In the genomic region with DNA sequence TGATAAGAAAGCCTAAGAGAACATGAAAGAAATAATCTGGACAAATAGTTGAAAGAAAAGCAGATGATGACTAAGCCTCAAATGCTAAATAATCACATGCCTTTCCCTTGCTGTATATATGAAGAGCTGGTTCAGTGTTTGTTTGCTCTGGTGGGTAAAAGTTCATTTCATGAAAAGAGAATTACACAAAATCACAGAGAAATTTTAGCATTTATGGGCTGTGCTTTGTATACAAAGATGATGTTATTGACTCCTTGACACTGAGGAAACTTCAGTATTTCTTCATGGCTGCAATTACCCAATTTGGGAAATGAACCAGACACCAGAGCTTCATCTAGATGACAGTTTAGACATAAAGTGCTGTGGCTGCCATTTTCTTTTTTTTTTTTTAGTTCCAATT, we compare ENCODE assay signal across 21 cellular contexts.
DNase-seq lines count a peak whose midpoint lies in the region; ATAC-seq and TF ChIP-seq lines count a peak whose summit lies in the region.
"Had no signal": no experiment of that assay in that cellular context is flagged by ENCODE, and none has a peak within 500 bp of the region (broad histone marks: within the 10 kb centered on the region; RNA-seq: fewer than 3 reads in every experiment).

No MANE protein-coding gene starts in this region.

- no peak for TF ChIP-seq CTCF in MCF 10A (IDR thresholded peaks at IDR 0.05; ENCODE audit: unreplicated experiment)
- no peak for TF ChIP-seq CTCF in mammary epithelial cell (conservative IDR thresholded peaks at IDR 0.05 in 1 of 2, IDR thresholded peaks at IDR 0.05 in 1 of 2; ENCODE audit: extremely low read depth in 1 of 2, insufficient read depth in 1 of 2, low read depth in 1 of 2, low read length in 2 of 2)
- no peak for TF ChIP-seq CTCF in WTC11 (IDR thresholded peaks at IDR 0.05)
- TF ChIP-seq CTCF in fibroblast of the aortic adventitia (IDR thresholded peaks at IDR 0.05; ENCODE audit: insufficient read depth, low read length) = no peak

- H3K4me3 Mint-ChIP-seq in MCF 10A (ENCODE audit: unreplicated experiment) (no peak overlapping the region), WTC11 (no peak overlapping the region)
- H3K4me3 Mint-ChIP-seq: activated CD4-positive, alpha-beta T cell treated with anti-CD3 and anti-CD28 coated beads, Interleukin-2, amount 10 ng/mL, durations not matched to agents 24 days and 14 days; CD4-positive, CD25-positive, alpha-beta regulatory T cell; memory B cell; naive thymus-derived CD8-positive, alpha-beta T cell had no signal

- H3K27ac Mint-ChIP-seq in MCF 10A (ENCODE audit: low read depth, unreplicated experiment) = no peak overlapping the region
- H3K27ac Mint-ChIP-seq in WTC11 = no peak overlapping the region
- H3K27ac Mint-ChIP-seq: activated CD4-positive, alpha-beta T cell treated with anti-CD3 and anti-CD28 coated beads, Interleukin-2, amount 10 ng/mL, durations not matched to agents 24 days and 14 days; CD4-positive, CD25-positive, alpha-beta regulatory T cell; memory B cell; naive thymus-derived CD8-positive, alpha-beta T cell had no signal

- H3K9ac ChIP-seq in mammary epithelial cell (ENCODE audit: insufficient read depth, low read length) = no peak overlapping the region

- H3K4me2 ChIP-seq in mammary epithelial cell (ENCODE audit: insufficient read depth, low read depth, low read length) = no peak overlapping the region

- ATAC-seq in WTC11 = no peak
- ATAC-seq: naive thymus-derived CD8-positive, alpha-beta T cell had no signal

- dilution Hi-C loops in mammary epithelial cell (cut with HindIII; ENCODE audit: low sequenced_read_pairs) = no loop called here

- in situ Hi-C loops in mammary epithelial cell (cut with MboI; ENCODE audit: low sequenced_read_pairs in 2 of 2) = no loop called here

- peak; percentile 32 for DNase-seq in MCF 10A (ENCODE audit: unreplicated experiment)
- DNase-seq in mammary epithelial cell = no peak
- DNase-seq in WTC11 (ENCODE audit: low spot score) = no peak
- DNase-seq in fibroblast of the aortic adventitia (ENCODE audit: low read depth) = peak; percentile 31
- DNase-seq in SIG-M5 treated with dmso at 0.1 percent for 504 hours (lab: John Stamatoyannopoulos, UW; ENCODE audit: unreplicated experiment) = no peak
- DNase-seq in stimulated activated CD4-positive, alpha-beta T cell treated with anti-CD3 and anti-CD28 coated beads, Interleukin-1b, Interleukin-23, amount 100 ng/mL, for 48 hours = no peak
- DNase-seq in NCI-H446 (lab: John Stamatoyannopoulos, UW) = no peak
- DNase-seq in occipital lobe (lab: John Stamatoyannopoulos, UW) = no peak
- DNase-seq: ACHN; activated CD4-positive, alpha-beta T cell treated with anti-CD3 and anti-CD28 coated beads, Interleukin-2, amount 10 ng/mL, durations not matched to agents 24 days and 14 days; activated effector memory CD4-positive, alpha-beta T cell treated with anti-CD3 and anti-CD28 coated beads, Interleukin-2, amount 50 U/mL, for 16 hours; adrenal gland; CD4-positive, CD25-positive, alpha-beta regulatory T cell; DMS153; effector CD4-positive, alpha-beta T cell; hypothalamus; kidney; naive thymus-derived CD8-positive, alpha-beta T cell; NCI-H2029; NCI-H510A had no signal

- H3K36me3 Mint-ChIP-seq in MCF 10A (ENCODE audit: insufficient read depth, unreplicated experiment) (no peaks in the 10 kb centered on the region), WTC11 (peaks cover 12% of the 10 kb centered on the region)
- H3K36me3 Mint-ChIP-seq: CD4-positive, CD25-positive, alpha-beta regulatory T cell; memory B cell; naive thymus-derived CD8-positive, alpha-beta T cell had no signal

- H3K4me1 ChIP-seq in mammary epithelial cell (ENCODE audit: insufficient read depth, low read length) = no peaks in the 10 kb centered on the region
- H3K4me1 ChIP-seq: adrenal gland had no signal

- CTCF ChIA-PET in MCF 10A (lab: Yijun Ruan, JAX) = interaction anchor here (0.6 kb wide), 1 partner anchor 51 kb away, joined by 5 read pairs; no protein-coding TSS in a partner anchor
- CTCF ChIA-PET in mammary epithelial cell (lab: Charles Lee; ENCODE audit: low non-redundant PET) = no interaction called here
- CTCF ChIA-PET in WTC11 (lab: Charles Lee) = no interaction called here

- no peaks in the 10 kb centered on the region for H3K9me3 ChIP-seq in mammary epithelial cell (replicated peaks; ENCODE audit: insufficient read depth, low read length)
- H3K9me3 ChIP-seq: adrenal gland had no signal

- no peaks in the 10 kb centered on the region for H3K27me3 Mint-ChIP-seq in MCF 10A (ENCODE audit: insufficient read depth, unreplicated experiment)
- no peaks in the 10 kb centered on the region for H3K27me3 Mint-ChIP-seq in WTC11 (ENCODE audit: low read depth)
- H3K27me3 Mint-ChIP-seq: activated CD4-positive, alpha-beta T cell treated with anti-CD3 and anti-CD28 coated beads, Interleukin-2, amount 10 ng/mL, durations not matched to agents 24 days and 14 days; CD4-positive, CD25-positive, alpha-beta regulatory T cell; memory B cell; naive thymus-derived CD8-positive, alpha-beta T cell had no signal

- no peaks in the 10 kb centered on the region for H3K9me3 Mint-ChIP-seq in MCF 10A (ENCODE audit: unreplicated experiment)
- peaks cover 12% of the 10 kb centered on the region for H3K9me3 Mint-ChIP-seq in WTC11
- H3K9me3 Mint-ChIP-seq: activated CD4-positive, alpha-beta T cell treated with anti-CD3 and anti-CD28 coated beads, Interleukin-2, amount 10 ng/mL, durations not matched to agents 24 days and 14 days had no signal

- no peaks in the 10 kb centered on the region for H3K36me3 ChIP-seq in mammary epithelial cell (ENCODE audit: insufficient read depth, low read length)
- H3K36me3 ChIP-seq: adrenal gland had no signal

- H3K4me1 Mint-ChIP-seq in MCF 10A (ENCODE audit: insufficient read depth, unreplicated experiment) = no peaks in the 10 kb centered on the region
- peaks cover 18% of the 10 kb centered on the region for H3K4me1 Mint-ChIP-seq in WTC11
- H3K4me1 Mint-ChIP-seq: activated CD4-positive, alpha-beta T cell treated with anti-CD3 and anti-CD28 coated beads, Interleukin-2, amount 10 ng/mL, durations not matched to agents 24 days and 14 days; CD4-positive, CD25-positive, alpha-beta regulatory T cell; memory B cell; naive thymus-derived CD8-positive, alpha-beta T cell had no signal

- no TSS peak for BruUV-seq in MCF 10A (replicated peaks; lab: Mats Ljungman, UMichigan)
- BruUV-seq in mammary epithelial cell (replicated peaks; lab: Mats Ljungman, UMichigan) = no TSS peak

- H3K27me3 ChIP-seq in mammary epithelial cell (ENCODE audit: insufficient read depth, low read length) = no peaks in the 10 kb centered on the region
- H3K27me3 ChIP-seq: adrenal gland had no signal

- intact Hi-C loops in MCF 10A (cut with micrococcal nuclease) = no loop called here
- intact Hi-C loops in mammary epithelial cell (cut with micrococcal nuclease) = no loop called here

- POLR2A ChIA-PET in MCF 10A (lab: Yijun Ruan, JAX) = interaction anchor here (0.8 kb wide), 1 partner anchor 10 kb away, joined by 3 read pairs; no protein-coding TSS in a partner anchor
- POLR2A ChIA-PET in WTC11 (lab: Charles Lee) = no interaction called here

- no peak overlapping the region for H3K27ac ChIP-seq in mammary epithelial cell (ENCODE audit: insufficient read depth, low read depth, low read length)
- H3K27ac ChIP-seq: adrenal gland had no signal

- H2AFZ ChIP-seq in mammary epithelial cell (ENCODE audit: low read depth, low read length) = no peak overlapping the region

- no peak overlapping the region for H3K4me3 ChIP-seq in mammary epithelial cell (replicated peaks in 1 of 3; ENCODE audit: insufficient read depth in 1 of 3, low read depth in 2 of 3, low read length in 3 of 3)
- H3K4me3 ChIP-seq in fibroblast of the aortic adventitia (ENCODE audit: low read depth, low read length) = no peak overlapping the region
- H3K4me3 ChIP-seq: adrenal gland had no signal

- no peaks in the 10 kb centered on the region for H4K20me1 ChIP-seq in mammary epithelial cell (ENCODE audit: insufficient read depth, low read length)

- H3K79me2 ChIP-seq in mammary epithelial cell (ENCODE audit: insufficient read depth, low read length) = no peaks in the 10 kb centered on the region

TF ChIP-seq in WTC11, 78 proteins besides CTCF, POLR2A, EP300 and RAD21:
- no peak for TF ChIP-seq ZNF317 (CRISPR knock-in tag; IDR thresholded peaks at IDR 0.05; ENCODE audit: borderline replicate concordance, low read depth)
- TF ChIP-seq NFYB (CRISPR knock-in tag; conservative IDR thresholded peaks at IDR 0.05; ENCODE audit: low read depth) = no peak
- peak; percentile 40; the same call in 1 of the 2 replicates for TF ChIP-seq GABPB1 (CRISPR knock-in tag; IDR thresholded peaks at IDR 0.05)

Comparison
In these comparisons a context has a peak if more than half of its experiments do, and no peak if none do; other contexts are left out.
1. DNase-seq: peak in MCF 10A (single experiment) and fibroblast of the aortic adventitia (single experiment); none in mammary epithelial cell (single experiment), WTC11 (single experiment), SIG-M5 treated with dmso at 0.1 percent for 504 hours (single experiment), stimulated activated CD4-positive, alpha-beta T cell treated with anti-CD3 and anti-CD28 coated beads, Interleukin-1b, Interleukin-23, amount 100 ng/mL, for 48 hours (single experiment), NCI-H446 (0 of 2) and occipital lobe (single experiment).